ENCODE assay signal across 23 cellular contexts in genomic region chr13:94632227-94632980, GRCh38.
"Had no signal": no experiment of that assay in that cellular context is flagged by ENCODE, and none has a peak within 500 bp of the region (broad histone marks: within the 10 kb centered on the region; RNA-seq: fewer than 3 reads in every experiment).

No MANE protein-coding gene starts in this region.

- H3K27ac Mint-ChIP-seq: activated naive CD4-positive, alpha-beta T cell treated with anti-CD3 and anti-CD28 coated beads for 36 hours; neural progenitor cell; stimulated activated memory B cell treated with anti-CD40 and anti-IgM and Interleukin-4, amounts not matched to agents 10 μg/mL and 1 μg/mL and 100 μg/mL, for 72 hours; T-helper 17 cell had no signal

- H3K4me3 Mint-ChIP-seq: activated naive CD4-positive, alpha-beta T cell treated with anti-CD3 and anti-CD28 coated beads for 36 hours; activated T-cell treated with anti-CD3 and anti-CD28 coated beads, Interleukin-2, amount 50 U/mL, for 4 hours; neural progenitor cell; stimulated activated memory B cell treated with anti-CD40 and anti-IgM and Interleukin-4, amounts not matched to agents 10 μg/mL and 1 μg/mL and 100 μg/mL, for 72 hours; T-helper 17 cell had no signal

- H3K4me1 Mint-ChIP-seq: naive B cell; neural progenitor cell; stimulated activated memory B cell treated with anti-CD40 and anti-IgM and Interleukin-4, amounts not matched to agents 10 μg/mL and 1 μg/mL and 100 μg/mL, for 72 hours had no signal

- H3K9me3 Mint-ChIP-seq: activated T-cell treated with anti-CD3 and anti-CD28 coated beads, Interleukin-2, amount 50 U/mL, for 4 hours; stimulated activated memory B cell treated with anti-CD40 and anti-IgM and Interleukin-4, amounts not matched to agents 10 μg/mL and 1 μg/mL and 100 μg/mL, for 72 hours had no signal

- H3K9ac ChIP-seq: neural progenitor cell had no signal

- H3K36me3 ChIP-seq: uterus had no signal

- H3K27me3 Mint-ChIP-seq: naive B cell; stimulated activated memory B cell treated with anti-CD40 and anti-IgM and Interleukin-4, amounts not matched to agents 10 μg/mL and 1 μg/mL and 100 μg/mL, for 72 hours; T-helper 17 cell had no signal

- H3K4me2 ChIP-seq: neural progenitor cell had no signal

- H3K27ac ChIP-seq: coronary artery, esophagus squamous epithelium, heart right ventricle, lower lobe of right lung, neural progenitor cell, testis, uterus had no signal

- H3K4me3 ChIP-seq: coronary artery, esophagus squamous epithelium, heart right ventricle, lower lobe of right lung, neural progenitor cell, testis, uterus had no signal

- H3K4me1 ChIP-seq: heart right ventricle, lower lobe of right lung, neural progenitor cell, testis, uterus had no signal

- H3K9me3 ChIP-seq: esophagus squamous epithelium, lower lobe of right lung, testis, uterus had no signal

- H2AFZ ChIP-seq: neural progenitor cell had no signal

- DNase-seq: activated CD4-positive, alpha-beta T cell treated with anti-CD3 and anti-CD28 coated beads, Interleukin-2, amount 50 U/mL, for 1 hour; activated CD4-positive, CD25-positive, alpha-beta regulatory T cell treated with anti-CD3 and anti-CD28 coated beads, Interleukin-2, amount 50 U/mL, for 72 hours; activated CD8-positive, alpha-beta memory T cell treated with anti-CD3 and anti-CD28 coated beads, Interleukin-2, amount 50 U/mL, for 48 hours; activated naive CD4-positive, alpha-beta T cell treated with anti-CD3 and anti-CD28 coated beads for 36 hours; activated T-cell treated with anti-CD3 and anti-CD28 coated beads, Interleukin-2, amount 50 U/mL, for 4 hours; cerebellar nuclear complex; esophagus squamous epithelium; heart right ventricle; kidney; lower lobe of right lung; naive B cell; posterior cingulate gyrus; small intestine; stimulated activated CD4-positive, alpha-beta T cell treated with anti-CD3 and anti-CD28 coated beads, Interleukin-2, amount 100 ng/mL, for 24 hours; T-helper 17 cell; testis; trophoblast cell; uterus had no signal

- H3K27me3 ChIP-seq: esophagus squamous epithelium, heart right ventricle, neural progenitor cell, testis, uterus had no signal

- FAIRE-seq: small intestine had no signal

- ATAC-seq: activated T-cell treated with anti-CD3 and anti-CD28 coated beads, Interleukin-2, amount 50 U/mL, for 4 hours; heart right ventricle; left lobe of liver; lower lobe of right lung; sciatic nerve; stimulated activated memory B cell treated with anti-CD40 and anti-IgM and Interleukin-4, amounts not matched to agents 10 μg/mL and 1 μg/mL and 100 μg/mL, for 72 hours; T-helper 17 cell had no signal
